Comparison of ENCODE assay signal across 9 cellular contexts in the genomic region with DNA sequence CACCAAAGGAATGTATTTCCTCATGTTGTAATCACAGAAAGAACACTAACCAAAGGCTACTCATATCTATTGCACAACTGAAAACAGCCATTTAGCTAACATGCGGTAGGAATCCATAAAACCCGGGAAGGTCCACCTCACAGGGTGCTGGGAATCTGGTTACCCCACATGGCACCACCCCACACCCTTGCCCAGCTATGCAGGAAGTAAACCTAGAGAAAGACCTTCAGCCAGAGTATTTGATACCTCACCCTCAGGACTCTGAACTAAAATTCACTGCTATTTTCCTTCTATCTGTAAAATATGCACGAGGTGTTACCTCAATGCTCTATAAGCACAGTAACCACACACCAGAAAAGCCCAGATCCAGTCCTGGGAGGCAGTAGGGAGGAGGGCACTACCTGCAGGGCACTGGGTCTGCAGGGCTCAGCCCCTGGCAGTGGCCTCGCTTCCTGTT. TPM values are rescaled to one million over a fixed set of nuclear protein-coding genes. Genes with fewer than 3 reads are reported as not detected.
DNase-seq lines count a peak whose midpoint lies in the region; ATAC-seq and TF ChIP-seq lines count a peak whose summit lies in the region.
"Had no signal": no experiment of that assay in that cellular context is flagged by ENCODE, and none has a peak within 500 bp of the region (broad histone marks: within the 10 kb centered on the region; RNA-seq: fewer than 3 reads in every experiment).

No MANE protein-coding gene starts in this region.

- intact Hi-C loops in CD8-positive, alpha-beta T cell (cut with DNase I, micrococcal nuclease) = no loop called here
- intact Hi-C loops in activated CD4-positive, alpha-beta memory T cell treated with anti-CD3 and anti-CD28 coated beads for 36 hours (cut with micrococcal nuclease) = loop anchor here (2.0 to 5.0 kb wide), 2 partner anchors 35 to 429 kb away; no protein-coding TSS in a partner anchor

- no peak overlapping the region for H3K27ac ChIP-seq in CD8-positive, alpha-beta T cell (ENCODE audit: low read depth, low read length)
- H3K27ac ChIP-seq in gastroesophageal sphincter = peak overlapping the region in 3 of 4 donors; percentile 4 to 33 (median 29)

- ATAC-seq in CD8-positive, alpha-beta T cell = no peak
- ATAC-seq in gastroesophageal sphincter = peak; percentile 87
- ATAC-seq in HG02870 (IDR thresholded peaks at IDR 0.05; ENCODE audit: unreplicated experiment) = no peak

- CTCF ChIA-PET in CD8-positive, alpha-beta T cell (lab: Charles Lee) = no interaction called here
- CTCF ChIA-PET in activated CD4-positive, alpha-beta memory T cell treated with anti-CD3 and anti-CD28 coated beads for 36 hours (lab: Charles Lee) = interaction anchor here (1.0 kb wide), 1 partner anchor 25 kb away, joined by 3 read pairs; no protein-coding TSS in a partner anchor

- H3K27ac Mint-ChIP-seq in CD8-positive, alpha-beta T cell = peak overlapping the region; percentile 77
- peak overlapping the region; percentile 41 to 80 (median 45) for H3K27ac Mint-ChIP-seq in IgD-negative memory B cell
- peak overlapping the region; percentile 94 for H3K27ac Mint-ChIP-seq in activated CD4-positive, alpha-beta memory T cell treated with anti-CD3 and anti-CD28 coated beads for 36 hours

- no peaks in the 10 kb centered on the region for H3K9me3 ChIP-seq in CD8-positive, alpha-beta T cell (ENCODE audit: low read length)
- H3K9me3 ChIP-seq in gastroesophageal sphincter (no peaks in the 10 kb centered on the region), skeletal muscle satellite cell (replicated peaks; ENCODE audit: low read length) (no peaks in the 10 kb centered on the region)

- TF ChIP-seq POLR2A in gastroesophageal sphincter (IDR thresholded peaks at IDR 0.05) = no peak

- no peak for TF ChIP-seq EP300 in gastroesophageal sphincter (IDR thresholded peaks at IDR 0.05)

- TF ChIP-seq CTCF in CD8-positive, alpha-beta T cell (IDR thresholded peaks at IDR 0.05) = no peak
- TF ChIP-seq CTCF in gastroesophageal sphincter (IDR thresholded peaks at IDR 0.05) = no peak

- POLR2A ChIA-PET in CD8-positive, alpha-beta T cell (lab: Charles Lee) = no interaction called here
- POLR2A ChIA-PET in activated CD4-positive, alpha-beta memory T cell treated with anti-CD3 and anti-CD28 coated beads for 36 hours (lab: Charles Lee) = interaction anchor here (1.0 kb wide), 1 partner anchor 45 kb away, joined by 4 read pairs; a partner anchor contains a TSS

- DNase-seq in CD8-positive, alpha-beta T cell = no peak
- DNase-seq in activated CD4-positive, alpha-beta memory T cell treated with anti-CD3 and anti-CD28 coated beads for 36 hours = peak; percentile 34
- DNase-seq in germinal center (ENCODE audit: low spot score) (no peak), putamen (ENCODE audit: low spot score) (no peak)

- peak overlapping the region; percentile 78 for H3K9ac ChIP-seq in skeletal muscle satellite cell (ENCODE audit: low read depth, low read length)

- H3K27me3 Mint-ChIP-seq in CD8-positive, alpha-beta T cell (ENCODE audit: low read depth) = no peaks in the 10 kb centered on the region
- H3K27me3 Mint-ChIP-seq in IgD-negative memory B cell = no peaks in the 10 kb centered on the region
- no peaks in the 10 kb centered on the region for H3K27me3 Mint-ChIP-seq in activated CD4-positive, alpha-beta memory T cell treated with anti-CD3 and anti-CD28 coated beads for 36 hours

- 57 to 61% methylated on average over 4 of the region's 4 CpGs for WGBS in gastroesophageal sphincter (ENCODE audit: low coverage in 1 of 2), 2 donors

- peak overlapping the region; percentile 63 for H3K4me3 Mint-ChIP-seq in CD8-positive, alpha-beta T cell
- H3K4me3 Mint-ChIP-seq in IgD-negative memory B cell = peak overlapping the region; percentile 46 to 82 (median 63)
- H3K4me3 Mint-ChIP-seq in activated CD4-positive, alpha-beta memory T cell treated with anti-CD3 and anti-CD28 coated beads for 36 hours = peak overlapping the region; percentile 45
- H3K4me3 Mint-ChIP-seq: neural crest cell had no signal

- peaks cover 37% of the 10 kb centered on the region for H3K4me1 ChIP-seq in CD8-positive, alpha-beta T cell (ENCODE audit: insufficient read depth, low read length)
- H3K4me1 ChIP-seq in gastroesophageal sphincter = peaks cover 0 to 24% (median 5%) of the 10 kb centered on the region in 3 donors
- H3K4me1 ChIP-seq in skeletal muscle satellite cell (ENCODE audit: control insufficient read depth, insufficient read depth, low read length) = peaks cover 32% of the 10 kb centered on the region

- peaks cover 8% of the 10 kb centered on the region for H3K36me3 ChIP-seq in CD8-positive, alpha-beta T cell (ENCODE audit: insufficient read depth, low read length)
- H3K36me3 ChIP-seq in gastroesophageal sphincter = peaks cover 0 to 25% of the 10 kb centered on the region in 2 donors
- H3K36me3 ChIP-seq in skeletal muscle satellite cell (ENCODE audit: insufficient read depth, low read length) = peaks cover 6% of the 10 kb centered on the region

- H3K36me3 Mint-ChIP-seq in CD8-positive, alpha-beta T cell = peaks cover 33% of the 10 kb centered on the region
- H3K36me3 Mint-ChIP-seq in IgD-negative memory B cell = peaks cover 13% of the 10 kb centered on the region
- peaks cover 30% of the 10 kb centered on the region for H3K36me3 Mint-ChIP-seq in activated CD4-positive, alpha-beta memory T cell treated with anti-CD3 and anti-CD28 coated beads for 36 hours

- no peak overlapping the region for H3K4me3 ChIP-seq in CD8-positive, alpha-beta T cell (ENCODE audit: low read depth, low read length)
- H3K4me3 ChIP-seq in gastroesophageal sphincter (no peak overlapping the region), skeletal muscle satellite cell (ENCODE audit: low read length) (peak overlapping the region; percentile 57)

- no peaks in the 10 kb centered on the region for H3K27me3 ChIP-seq in CD8-positive, alpha-beta T cell (ENCODE audit: insufficient read depth, low read length)
- H3K27me3 ChIP-seq in gastroesophageal sphincter (no peaks in the 10 kb centered on the region), skeletal muscle satellite cell (ENCODE audit: control insufficient read depth, insufficient read depth, low read length) (no peaks in the 10 kb centered on the region)

- H3K9me3 Mint-ChIP-seq in CD8-positive, alpha-beta T cell = no peaks in the 10 kb centered on the region
- H3K9me3 Mint-ChIP-seq in IgD-negative memory B cell = no peaks in the 10 kb centered on the region
- H3K9me3 Mint-ChIP-seq in activated CD4-positive, alpha-beta memory T cell treated with anti-CD3 and anti-CD28 coated beads for 36 hours = no peaks in the 10 kb centered on the region
- H3K9me3 Mint-ChIP-seq: neural crest cell had no signal

- H3K4me1 Mint-ChIP-seq in CD8-positive, alpha-beta T cell (ENCODE audit: low read depth) = peaks cover 54% of the 10 kb centered on the region
- peaks cover 28 to 40% (median 37%) of the 10 kb centered on the region in 3 donors for H3K4me1 Mint-ChIP-seq in IgD-negative memory B cell
- H3K4me1 Mint-ChIP-seq in activated CD4-positive, alpha-beta memory T cell treated with anti-CD3 and anti-CD28 coated beads for 36 hours (ENCODE audit: low read depth) = peaks cover 63% of the 10 kb centered on the region

- H3K4me2 ChIP-seq in skeletal muscle satellite cell (ENCODE audit: low read length) = peak overlapping the region; percentile 85

RNA-seq across cellular contexts. Expression of a gene that starts 45.8 kb away (rescaled TPM):
- 10 to 100 TPM; 61.7 to 62.8 TPM for total RNA-seq in CD8-positive, alpha-beta T cell
- 97.8 TPM for polyA plus RNA-seq in IgD-negative memory B cell
- 10 to 100 TPM; 68.8 to 73.3 TPM for total RNA-seq in activated CD4-positive, alpha-beta memory T cell treated with anti-CD3 and anti-CD28 coated beads for 36 hours
- 10 to 100 TPM; 13.0 to 30.6 (median 19.6) TPM for total RNA-seq in gastroesophageal sphincter
- 34.3 and 35.0 TPM in 2 replicates for total RNA-seq in skeletal muscle satellite cell (2012; rRNA removed)
